In the genomic region with DNA sequence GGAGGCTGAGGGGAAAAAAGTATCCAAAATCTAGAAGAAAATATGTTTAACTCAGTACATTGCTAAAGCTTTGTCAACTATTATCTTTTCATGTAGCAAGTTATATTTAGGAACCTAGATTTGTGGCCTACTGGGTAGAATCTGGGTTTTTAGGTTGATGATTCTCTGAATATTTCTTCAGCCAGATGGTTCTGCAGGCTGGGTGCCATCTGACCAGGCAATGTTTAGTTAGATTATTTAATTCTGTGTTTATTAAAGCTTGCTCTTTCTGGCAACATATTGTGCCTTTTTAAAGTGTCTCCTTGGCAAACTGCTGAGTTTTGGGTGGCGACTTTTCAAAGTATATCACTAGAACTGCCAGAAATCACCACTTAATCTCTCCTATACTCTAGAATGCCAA, we compare ENCODE assay signal across 19 cellular contexts.
"Had no signal": no experiment of that assay in that cellular context is flagged by ENCODE, and none has a peak within 500 bp of the region (broad histone marks: within the 10 kb centered on the region; RNA-seq: fewer than 3 reads in every experiment).

No MANE protein-coding gene starts in this region.

- ATAC-seq: effector memory CD8-positive, alpha-beta T cell; gastrocnemius medialis; left lobe of liver; naive thymus-derived CD4-positive, alpha-beta T cell; sciatic nerve; stimulated activated naive CD8-positive, alpha-beta T cell treated with anti-CD3 and anti-CD28 coated beads, Interleukin-15, amount 100 ng/mL, for 72 hours had no signal

- DNase-seq: cortex of kidney; effector memory CD8-positive, alpha-beta T cell; erythroblast; foreskin fibroblast; gastrocnemius medialis; kidney; mesenchymal stem cell; naive thymus-derived CD4-positive, alpha-beta T cell; nephron progenitor cell; nucleus accumbens; stimulated activated CD4-positive, alpha-beta T cell treated with anti-CD3 and anti-CD28 coated beads, Interleukin-12 subunit alpha, Interleukin-12 subunit beta, amount 100 ng/mL, for 4 hours; stimulated activated CD4-positive, alpha-beta T cell treated with anti-CD3 and anti-CD28 coated beads, Interleukin-1b, Interleukin-23, amount 100 ng/mL, for 48 hours; stimulated activated CD4-positive, alpha-beta T cell treated with anti-CD3 and anti-CD28 coated beads, Interleukin-4, amount 100 ng/mL, for 1 hour; stimulated activated CD8-positive, alpha-beta memory T cell treated with anti-CD3 and anti-CD28 coated beads, Interleukin-4, amount 100 ng/mL, for 48 hours; stimulated activated naive CD4-positive, alpha-beta T cell; stimulated activated naive CD8-positive, alpha-beta T cell treated with anti-CD3 and anti-CD28 coated beads, Interleukin-15, amount 100 ng/mL, for 72 hours; trophoblast cell had no signal
